In genomic region chr18:23437357-23438045, GRCh38 we compare ENCODE assay signal across 8 cellular contexts. TPM values are rescaled to one million over a fixed set of nuclear protein-coding genes. Genes with fewer than 3 reads are reported as not detected.
A peak's percentile ranks its signal among the peaks of the same experiment; 100 is the strongest.
DNase-seq lines count a peak whose midpoint lies in the region; ATAC-seq and TF ChIP-seq lines count a peak whose summit lies in the region.

No MANE protein-coding gene starts in this region.

- intact Hi-C loops in breast epithelium (cut with DNase I; ENCODE audit: low total_unique reads), result no loop called here

- H3K4me3 ChIP-seq in WERI-Rb-1 (ENCODE audit: low read depth, low read length) (peak overlapping the region; percentile 60), breast epithelium (peak overlapping the region; percentile 66 to 80 (median 78)), iPS-20b (ENCODE audit: low read length) (peak overlapping the region; percentile 87), skeletal muscle tissue (ENCODE audit: low read length in 3 of 3) (peak overlapping the region; percentile 83 to 99 (median 98))

- ATAC-seq in GM18498 (IDR thresholded peaks at IDR 0.05; ENCODE audit: unreplicated experiment) (peak; percentile 99), HG02885 (IDR thresholded peaks at IDR 0.05; ENCODE audit: poor library complexity, unreplicated experiment) (peak; percentile 99)

- H3K27ac ChIP-seq in 22Rv1, result peak overlapping the region; percentile 34; the same call in 1 of the 2 replicates
- H3K27ac ChIP-seq in WERI-Rb-1, result peak overlapping the region; percentile 14; the same call in 1 of the 2 replicates
- peak overlapping the region; percentile 34 to 76 for H3K27ac ChIP-seq in breast epithelium
- no peak overlapping the region for H3K27ac ChIP-seq in iPS-20b (ENCODE audit: low read length)
- H3K27ac ChIP-seq in skeletal muscle tissue (ENCODE audit: low read depth, low read length), result no peak overlapping the region

- H3K36me3 ChIP-seq in WERI-Rb-1, result no peaks in the 10 kb centered on the region
- H3K36me3 ChIP-seq in breast epithelium, result no peaks in the 10 kb centered on the region
- H3K36me3 ChIP-seq in iPS-20b (ENCODE audit: insufficient read depth, low read depth, low read length), result no peaks in the 10 kb centered on the region
- H3K36me3 ChIP-seq in skeletal muscle tissue (ENCODE audit: control insufficient read depth in 3 of 3, insufficient read depth in 3 of 3, low read length in 3 of 3), result no peaks in the 10 kb centered on the region

- peak; percentile 19 for DNase-seq in NCI-H2081 treated with DMSO at 0.1 percent for 48 hours (lab: John Stamatoyannopoulos, UW)
- DNase-seq in WERI-Rb-1, result peak; percentile 78
- DNase-seq in breast epithelium (ENCODE audit: low spot score in 2 of 2), result peak; percentile 72 to 85

- no peaks in the 10 kb centered on the region for H3K27me3 ChIP-seq in WERI-Rb-1 (ENCODE audit: insufficient read depth, low read depth, severe bottlenecking)
- H3K27me3 ChIP-seq in breast epithelium, result no peaks in the 10 kb centered on the region
- 0 out of 2 replicates have a peak, but pooled peaks cover 4% of the 10 kb centered on the region for H3K27me3 ChIP-seq in iPS-20b (ENCODE audit: insufficient read depth, low read length)
- H3K27me3 ChIP-seq in skeletal muscle tissue (ENCODE audit: control insufficient read depth in 3 of 3, insufficient read depth in 3 of 3, low read length in 3 of 3), result no peaks in the 10 kb centered on the region

- H3K9ac ChIP-seq in iPS-20b (ENCODE audit: low read depth, low read length), result peak overlapping the region; percentile 81; the same call in 1 of the 2 replicates
- H3K9ac ChIP-seq in skeletal muscle tissue (ENCODE audit: low read depth in 1 of 3, low read length in 3 of 3), result peak overlapping the region; percentile 66 to 84 (median 79)

- no peak for TF ChIP-seq POLR2A in breast epithelium (IDR thresholded peaks at IDR 0.05)

- H3K4me1 ChIP-seq in breast epithelium (no peaks in the 10 kb centered on the region), iPS-20b (ENCODE audit: insufficient read depth, low read length) (no peaks in the 10 kb centered on the region), skeletal muscle tissue (ENCODE audit: control insufficient read depth in 3 of 3, insufficient read depth in 3 of 3, low read length in 3 of 3) (peaks cover 11 to 15% (median 13%) of the 10 kb centered on the region in 3 donors)

- no peaks in the 10 kb centered on the region for H3K9me3 ChIP-seq in WERI-Rb-1 (ENCODE audit: severe bottlenecking)
- no peaks in the 10 kb centered on the region for H3K9me3 ChIP-seq in breast epithelium
- H3K9me3 ChIP-seq in iPS-20b (ENCODE audit: insufficient read depth, low read depth, low read length), result no peaks in the 10 kb centered on the region
- H3K9me3 ChIP-seq in skeletal muscle tissue (ENCODE audit: control insufficient read depth in 3 of 3, low read length in 3 of 3), result no peaks in the 10 kb centered on the region

- TF ChIP-seq CTCF in 22Rv1 (IDR thresholded peaks at IDR 0.05) (no peak), WERI-Rb-1 (IDR thresholded peaks at IDR 0.05; ENCODE audit: low read depth, low read length) (no peak), breast epithelium (IDR thresholded peaks at IDR 0.05) (no peak)

RNA-seq across cellular contexts. Expression of gene RIOK3, which starts 15.6 kb away (rescaled TPM):
- 10 to 100 TPM; 61.6 to 80.8 (median 74.3) TPM for total RNA-seq in breast epithelium
- 55.3 TPM for total RNA-seq in skeletal muscle tissue

Comparison
In these comparisons a context has a peak if more than half of its experiments do, and no peak if none do; other contexts are left out.
1. H3K27ac ChIP-seq: peak in 22Rv1 (single experiment), WERI-Rb-1 (single experiment) and breast epithelium (2 of 2); none in iPS-20b (single experiment) and skeletal muscle tissue (single experiment).
2. DNase-seq: peak in every context shown above with its lines; median percentile 78 in breast epithelium; 78 in WERI-Rb-1; 19 in NCI-H2081 treated with DMSO at 0.1 percent for 48 hours.
3. Peak in every context shown above with its lines, with median percentiles within 50 percentile points of each other: H3K4me3 ChIP-seq.